Comparison of ENCODE assay signal across 22 cellular contexts in the genomic region with DNA sequence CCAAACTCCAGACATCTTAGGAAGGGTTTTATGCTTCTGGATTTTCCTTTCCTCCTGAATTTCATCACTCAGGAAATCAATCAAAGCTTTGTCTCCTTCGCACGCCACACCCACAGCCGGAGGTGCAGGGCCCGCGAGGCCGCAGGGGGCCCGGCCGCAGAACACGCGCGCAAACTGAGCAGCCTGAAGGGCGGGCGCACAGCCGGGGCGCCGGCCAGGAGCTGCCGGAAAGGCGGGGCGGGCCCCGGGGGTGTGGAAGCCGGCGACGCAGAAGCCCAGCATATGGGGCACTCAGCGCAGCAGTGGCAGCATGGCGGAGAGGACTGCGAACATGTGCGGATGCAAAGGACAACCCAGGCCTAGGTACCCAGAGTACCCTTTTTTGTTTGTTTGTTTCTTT.
"Had no signal": no experiment of that assay in that cellular context is flagged by ENCODE, and none has a peak within 500 bp of the region (broad histone marks: within the 10 kb centered on the region; RNA-seq: fewer than 3 reads in every experiment).

No MANE protein-coding gene starts in this region.

- DNase-seq: IMR-90, Karpas-422, KG1, MG63, NCI-H1092, NCI-H1105 treated with DMSO at 0.1 percent for 48 hours, NCI-H1417 treated with DMSO at 0.1 percent for 48 hours, NCI-H146, NCI-H1694 treated with DMSO at 0.1 percent for 48 hours, NCI-H1930, NCI-H2081 treated with DMSO at 0.1 percent for 48 hours, NCI-H2171, NCI-H226, NCI-H446 treated with DMSO at 0.1 percent for 48 hours, NCI-H510A treated with DMSO at 0.1 percent for 48 hours, NCI-H526, NCI-H774, SHP77, SK-N-SH, SW 1271, T-cell had no signal

- H3K27ac Mint-ChIP-seq: T-cell had no signal

- H3K27me3 Mint-ChIP-seq: T-cell had no signal

- H3K9me3 Mint-ChIP-seq: T-cell had no signal

- H3K4me3 ChIP-seq: MG63 had no signal

- H3K4me1 Mint-ChIP-seq: T-cell had no signal

- ATAC-seq: HepG2, T-cell had no signal

- H3K27me3 ChIP-seq: MG63 had no signal

- H3K4me3 Mint-ChIP-seq: T-cell had no signal
